ENCODE assay signal across 20 cellular contexts in genomic region chrX:112450810-112451209, GRCh38.
DNase-seq lines count a peak whose midpoint lies in the region; FAIRE-seq and TF ChIP-seq lines count a peak whose summit lies in the region.
"Had no signal": no experiment of that assay in that cellular context is flagged by ENCODE, and none has a peak within 500 bp of the region (broad histone marks: within the 10 kb centered on the region; RNA-seq: fewer than 3 reads in every experiment).

No MANE protein-coding gene starts in this region.

- DNase-seq in AG10803 (ENCODE audit: low read depth): peak; percentile 6
- DNase-seq in M059J (ENCODE audit: low read depth): peak; percentile 3
- DNase-seq in GM12892 (ENCODE audit: insufficient read length): no peak
- no peak for DNase-seq in type B pancreatic cell (ENCODE audit: extremely low spot score, unreplicated experiment)
- DNase-seq: 8988T; ACHN; AML-193; Caco-2; Calu3; CD4-positive, alpha-beta T cell; CD8-positive, alpha-beta T cell; GF-D8 had no signal

- H3K4me3 Mint-ChIP-seq in nephron (no peak overlapping the region), type B pancreatic cell (no peak overlapping the region)
- H3K4me3 Mint-ChIP-seq: B cell; CD4-positive, alpha-beta T cell; CD8-positive, alpha-beta T cell had no signal

- H3K36me3 Mint-ChIP-seq in nephron (ENCODE audit: low read depth) (no peaks in the 10 kb centered on the region), type B pancreatic cell (no peaks in the 10 kb centered on the region)
- H3K36me3 Mint-ChIP-seq: CD8-positive, alpha-beta T cell had no signal

- H3K4me3 ChIP-seq in AG10803 (ENCODE audit: low read length): no peak overlapping the region
- H3K4me3 ChIP-seq: BLaER1 treated with 17β-estradiol and CSF1 and Interleukin-3, amounts not matched to agents 10 nM and 100 nM had no signal

- H3K9me3 Mint-ChIP-seq in nephron: no peaks in the 10 kb centered on the region
- no peaks in the 10 kb centered on the region for H3K9me3 Mint-ChIP-seq in type B pancreatic cell
- H3K9me3 Mint-ChIP-seq: CD8-positive, alpha-beta T cell had no signal

- peak overlapping the region in 2 of 3 experiments; percentile 7 to 84 for H3K27ac Mint-ChIP-seq in nephron
- H3K27ac Mint-ChIP-seq in type B pancreatic cell: no peak overlapping the region
- H3K27ac Mint-ChIP-seq: B cell; CD4-positive, alpha-beta T cell; CD8-positive, alpha-beta T cell had no signal

- H3K4me1 Mint-ChIP-seq in nephron (peaks cover 12% of the 10 kb centered on the region), type B pancreatic cell (ENCODE audit: unreplicated experiment) (no peaks in the 10 kb centered on the region)
- H3K4me1 Mint-ChIP-seq: B cell had no signal

- H3K27me3 Mint-ChIP-seq in nephron (ENCODE audit: low read depth): peaks cover 3% of the 10 kb centered on the region
- H3K27me3 Mint-ChIP-seq in type B pancreatic cell: no peaks in the 10 kb centered on the region
- H3K27me3 Mint-ChIP-seq: B cell; CD4-positive, alpha-beta T cell had no signal

- TF ChIP-seq CTCF in AG10803 (conservative IDR thresholded peaks at IDR 0.05; ENCODE audit: low read length) (no peak), nephron (IDR thresholded peaks at IDR 0.05; ENCODE audit: unreplicated experiment in 3 of 3) (no peak), type B pancreatic cell (conservative IDR thresholded peaks at IDR 0.05) (no peak)

- TF ChIP-seq POLR2A in GM12892 (IDR thresholded peaks at IDR 0.05; ENCODE audit: low read depth, low read length): no peak

- no peak for FAIRE-seq in GM12892 (lab: Jason Lieb, UNC)
- FAIRE-seq: A204.1, D721Med, G401.6, GM12891, GM18507 had no signal

Comparison
In these comparisons a context has a peak if more than half of its experiments do, and no peak if none do; other contexts are left out.
1. DNase-seq: peak in AG10803 (single experiment) and M059J (single experiment); none in GM12892 (single experiment) and type B pancreatic cell (single experiment).